8 cellular contexts compared by ENCODE assay signal in genomic region chr12:53049582-53050318, GRCh38. TPM values are rescaled to one million over a fixed set of nuclear protein-coding genes. Genes with fewer than 3 reads are reported as not detected.
DNase-seq lines count a peak whose midpoint lies in the region; ATAC-seq and TF ChIP-seq lines count a peak whose summit lies in the region.

A gene with protein sequence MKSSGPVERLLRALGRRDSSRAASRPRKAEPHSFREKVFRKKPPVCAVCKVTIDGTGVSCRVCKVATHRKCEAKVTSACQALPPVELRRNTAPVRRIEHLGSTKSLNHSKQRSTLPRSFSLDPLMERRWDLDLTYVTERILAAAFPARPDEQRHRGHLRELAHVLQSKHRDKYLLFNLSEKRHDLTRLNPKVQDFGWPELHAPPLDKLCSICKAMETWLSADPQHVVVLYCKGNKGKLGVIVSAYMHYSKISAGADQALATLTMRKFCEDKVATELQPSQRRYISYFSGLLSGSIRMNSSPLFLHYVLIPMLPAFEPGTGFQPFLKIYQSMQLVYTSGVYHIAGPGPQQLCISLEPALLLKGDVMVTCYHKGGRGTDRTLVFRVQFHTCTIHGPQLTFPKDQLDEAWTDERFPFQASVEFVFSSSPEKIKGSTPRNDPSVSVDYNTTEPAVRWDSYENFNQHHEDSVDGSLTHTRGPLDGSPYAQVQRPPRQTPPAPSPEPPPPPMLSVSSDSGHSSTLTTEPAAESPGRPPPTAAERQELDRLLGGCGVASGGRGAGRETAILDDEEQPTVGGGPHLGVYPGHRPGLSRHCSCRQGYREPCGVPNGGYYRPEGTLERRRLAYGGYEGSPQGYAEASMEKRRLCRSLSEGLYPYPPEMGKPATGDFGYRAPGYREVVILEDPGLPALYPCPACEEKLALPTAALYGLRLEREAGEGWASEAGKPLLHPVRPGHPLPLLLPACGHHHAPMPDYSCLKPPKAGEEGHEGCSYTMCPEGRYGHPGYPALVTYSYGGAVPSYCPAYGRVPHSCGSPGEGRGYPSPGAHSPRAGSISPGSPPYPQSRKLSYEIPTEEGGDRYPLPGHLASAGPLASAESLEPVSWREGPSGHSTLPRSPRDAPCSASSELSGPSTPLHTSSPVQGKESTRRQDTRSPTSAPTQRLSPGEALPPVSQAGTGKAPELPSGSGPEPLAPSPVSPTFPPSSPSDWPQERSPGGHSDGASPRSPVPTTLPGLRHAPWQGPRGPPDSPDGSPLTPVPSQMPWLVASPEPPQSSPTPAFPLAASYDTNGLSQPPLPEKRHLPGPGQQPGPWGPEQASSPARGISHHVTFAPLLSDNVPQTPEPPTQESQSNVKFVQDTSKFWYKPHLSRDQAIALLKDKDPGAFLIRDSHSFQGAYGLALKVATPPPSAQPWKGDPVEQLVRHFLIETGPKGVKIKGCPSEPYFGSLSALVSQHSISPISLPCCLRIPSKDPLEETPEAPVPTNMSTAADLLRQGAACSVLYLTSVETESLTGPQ (N-terminal part only) (plus strand): TSS chr12:53050065. CDS start chr12:53050186, 121 bp downstream.

- peak within 1 kb of the TSS; percentile 79 for H3K4me3 ChIP-seq in osteoblast (ENCODE audit: insufficient read depth, low read length)

- H3K4me1 Mint-ChIP-seq in activated naive CD4-positive, alpha-beta T cell treated with anti-CD3 and anti-CD28 coated beads, Interleukin-2, amount 50 U/mL, for 24 hours, result peaks cover 29% of the 10 kb centered on the region
- H3K4me1 Mint-ChIP-seq in WTC11, result peaks cover 62% of the 10 kb centered on the region
- H3K4me1 Mint-ChIP-seq in glutamatergic neuron (ENCODE audit: low read depth, unreplicated experiment), result peaks cover 17% of the 10 kb centered on the region

- no peaks in the 10 kb centered on the region for H3K9me3 ChIP-seq in osteoblast (ENCODE audit: low read depth, low read length)

- no peaks in the 10 kb centered on the region for H3K9me3 Mint-ChIP-seq in activated naive CD4-positive, alpha-beta T cell treated with anti-CD3 and anti-CD28 coated beads, Interleukin-2, amount 50 U/mL, for 24 hours
- no peaks in the 10 kb centered on the region for H3K9me3 Mint-ChIP-seq in WTC11
- H3K9me3 Mint-ChIP-seq in glutamatergic neuron (ENCODE audit: unreplicated experiment), result peaks cover 3% of the 10 kb centered on the region

- CTCF ChIA-PET in WTC11 (lab: Charles Lee), result interaction anchor here (1.2 to 8.7 kb wide), 10 partner anchors 11 to 274 kb away, joined by 3 to 97 read pairs (median 8); partner anchors contain the start of genes AAAS and IGFBP6

- peaks cover 13% of the 10 kb centered on the region for H3K36me3 ChIP-seq in osteoblast (ENCODE audit: insufficient read depth, low read length)

- no peak within 1 kb of the TSS for H2AFZ ChIP-seq in osteoblast (ENCODE audit: low read length)

- in situ Hi-C loops in GM13977 (cut with MboI; ENCODE audit: low pct_unique_long_range_greater_than_20kb, low sequenced_read_pairs, unreplicated experiment), result no loop called here

- H3K27ac ChIP-seq in osteoblast (ENCODE audit: low read depth, low read length), result peak within 1 kb of the TSS; percentile 82

- no peaks in the 10 kb centered on the region for H4K20me1 ChIP-seq in osteoblast (ENCODE audit: insufficient read depth, low read length)

- ATAC-seq in WTC11 (peak; percentile 8), GM18502 (IDR thresholded peaks at IDR 0.05; ENCODE audit: poor library complexity, unreplicated experiment) (no peak)

- no peak within 1 kb of the TSS for H3K4me3 Mint-ChIP-seq in activated naive CD4-positive, alpha-beta T cell treated with anti-CD3 and anti-CD28 coated beads, Interleukin-2, amount 50 U/mL, for 24 hours
- H3K4me3 Mint-ChIP-seq in WTC11 (peak within 1 kb of the TSS; percentile 62), glutamatergic neuron (ENCODE audit: unreplicated experiment) (peak within 1 kb of the TSS; percentile 28)

- no peaks in the 10 kb centered on the region for H3K27me3 Mint-ChIP-seq in activated naive CD4-positive, alpha-beta T cell treated with anti-CD3 and anti-CD28 coated beads, Interleukin-2, amount 50 U/mL, for 24 hours
- peaks cover 18% of the 10 kb centered on the region for H3K27me3 Mint-ChIP-seq in WTC11 (ENCODE audit: low read depth)
- peaks cover 13% of the 10 kb centered on the region for H3K27me3 Mint-ChIP-seq in glutamatergic neuron (ENCODE audit: unreplicated experiment)

- H3K27ac Mint-ChIP-seq in activated naive CD4-positive, alpha-beta T cell treated with anti-CD3 and anti-CD28 coated beads, Interleukin-2, amount 50 U/mL, for 24 hours, result peak within 1 kb of the TSS; percentile 51
- H3K27ac Mint-ChIP-seq in WTC11 (peak within 1 kb of the TSS; percentile 84), glutamatergic neuron (ENCODE audit: unreplicated experiment) (peak within 1 kb of the TSS; percentile 28)

- H3K27me3 ChIP-seq in osteoblast (ENCODE audit: insufficient read depth, low read length), result no peaks in the 10 kb centered on the region

- no peak for DNase-seq in activated naive CD4-positive, alpha-beta T cell treated with Interleukin-2 at 50 U/mL for 16 hours
- DNase-seq in WTC11 (ENCODE audit: low spot score), result peak; percentile 65
- DNase-seq in glutamatergic neuron, result peak; percentile 46
- DNase-seq in osteoblast (ENCODE audit: insufficient read length, low spot score, missing footprints), result peak; percentile 93
- no peak for DNase-seq in GM13977 (ENCODE audit: low spot score)
- no peak for DNase-seq in NCI-H187 (lab: John Stamatoyannopoulos, UW)

- H3K4me2 ChIP-seq in osteoblast (ENCODE audit: insufficient read depth, low read length), result peak within 1 kb of the TSS; percentile 73

- TF ChIP-seq CTCF in WTC11 (IDR thresholded peaks at IDR 0.05), result no peak
- no peak for TF ChIP-seq CTCF in glutamatergic neuron (IDR thresholded peaks at IDR 0.05; ENCODE audit: partially characterized antibody, unreplicated experiment)
- TF ChIP-seq CTCF in osteoblast (IDR thresholded peaks at IDR 0.05; ENCODE audit: extremely low read depth, low read depth, low read length), result no peak
- TF ChIP-seq CTCF in GM13977 (IDR thresholded peaks at IDR 0.05; ENCODE audit: extremely low read depth, insufficient read depth, missing control alignments), result no peak

- POLR2A ChIA-PET in WTC11 (lab: Charles Lee), result no interaction called here

- peaks cover 39% of the 10 kb centered on the region for H3K79me2 ChIP-seq in osteoblast (ENCODE audit: insufficient read depth, low read length)

- H3K36me3 Mint-ChIP-seq in activated naive CD4-positive, alpha-beta T cell treated with anti-CD3 and anti-CD28 coated beads, Interleukin-2, amount 50 U/mL, for 24 hours, result no peaks in the 10 kb centered on the region
- peaks cover 7% of the 10 kb centered on the region for H3K36me3 Mint-ChIP-seq in WTC11
- H3K36me3 Mint-ChIP-seq in glutamatergic neuron (ENCODE audit: unreplicated experiment), result no peaks in the 10 kb centered on the region

- H3K4me1 ChIP-seq in osteoblast (ENCODE audit: insufficient read depth, low read length), result peaks cover 75% of the 10 kb centered on the region

TF ChIP-seq in WTC11, 78 proteins besides CTCF, POLR2A, EP300 and RAD21 (continues in another document):
- TF ChIP-seq SP1 (CRISPR knock-in tag; conservative IDR thresholded peaks at IDR 0.05) (0 out of 2 replicates have a peak, but pooled peaks have one; percentile 34), TEAD1 (CRISPR knock-in tag; IDR thresholded peaks at IDR 0.05) (0 out of 2 replicates have a peak, but pooled peaks have one; percentile 34), ZNF416 (CRISPR knock-in tag; IDR thresholded peaks at IDR 0.05) (no peak), NR3C1 (CRISPR knock-in tag; conservative IDR thresholded peaks at IDR 0.05; ENCODE audit: low read depth) (no peak), ARID4B (CRISPR knock-in tag; IDR thresholded peaks at IDR 0.05; ENCODE audit: borderline replicate concordance) (no peak), ESRRA (CRISPR knock-in tag; IDR thresholded peaks at IDR 0.05; ENCODE audit: borderline replicate concordance) (no peak), ETV6 (CRISPR knock-in tag; IDR thresholded peaks at IDR 0.05) (peak; percentile 99)

RNA-seq across cellular contexts. Expression of the gene that starts here (rescaled TPM):
- total RNA-seq in WTC11 (2021) (3.4 to 7.7 TPM (median 4.1 TPM) in 3 replicates), glutamatergic neuron (ENCODE audit: unreplicated experiment) (2.5 TPM), osteoblast (72.0 and 76.0 TPM in 2 replicates)

Comparison
In these comparisons a context has a peak if more than half of its experiments do, and no peak if none do; other contexts are left out.
1. H3K27ac Mint-ChIP-seq: peak in every context shown above with its lines; median percentile 84 in WTC11; 51 in activated naive CD4-positive, alpha-beta T cell treated with anti-CD3 and anti-CD28 coated beads, Interleukin-2, amount 50 U/mL, for 24 hours; 28 in glutamatergic neuron.
2. DNase-seq: peak in WTC11 (single experiment), glutamatergic neuron (single experiment) and osteoblast (single experiment); none in activated naive CD4-positive, alpha-beta T cell treated with Interleukin-2 at 50 U/mL for 16 hours (single experiment), GM13977 (single experiment) and NCI-H187 (0 of 2).